8 cellular contexts compared by ENCODE assay signal in genomic region chr12:1691123-1692007, GRCh38. TPM values are rescaled to one million over a fixed set of nuclear protein-coding genes. Genes with fewer than 3 reads are reported as not detected.
A peak's percentile ranks its signal among the peaks of the same experiment; 100 is the strongest.
DNase-seq lines count a peak whose midpoint lies in the region; ATAC-seq and TF ChIP-seq lines count a peak whose summit lies in the region.

No MANE protein-coding gene starts in this region.

- no peaks in the 10 kb centered on the region for H3K9me3 Mint-ChIP-seq in HFFc6
- no peaks in the 10 kb centered on the region for H3K9me3 Mint-ChIP-seq in activated T-cell treated with anti-CD3 and anti-CD28 coated beads, Interleukin-2, amount 50 U/mL, for 72 hours

- H3K9ac ChIP-seq in parathyroid adenoma, result peak overlapping the region; percentile 93

- H2AFZ ChIP-seq in parathyroid adenoma, result peak overlapping the region; percentile 96

- H3K27ac Mint-ChIP-seq in HFFc6, result peak overlapping the region; percentile 99
- peak overlapping the region; percentile 86 for H3K27ac Mint-ChIP-seq in activated T-cell treated with anti-CD3 and anti-CD28 coated beads, Interleukin-2, amount 50 U/mL, for 72 hours

- no peaks in the 10 kb centered on the region; the same call in 1 of the 2 replicates for H3K27me3 Mint-ChIP-seq in HFFc6 (ENCODE audit: insufficient read depth)
- H3K27me3 Mint-ChIP-seq in activated T-cell treated with anti-CD3 and anti-CD28 coated beads, Interleukin-2, amount 50 U/mL, for 72 hours (ENCODE audit: low read depth), result no peaks in the 10 kb centered on the region

- H3K79me2 ChIP-seq in parathyroid adenoma, result peaks cover 15% of the 10 kb centered on the region

- H3K4me2 ChIP-seq in parathyroid adenoma (ENCODE audit: low read length), result peak overlapping the region; percentile 31

- H3K4me1 Mint-ChIP-seq in HFFc6 (ENCODE audit: low read depth), result peaks cover 45% of the 10 kb centered on the region
- peaks cover 69% of the 10 kb centered on the region for H3K4me1 Mint-ChIP-seq in activated T-cell treated with anti-CD3 and anti-CD28 coated beads, Interleukin-2, amount 50 U/mL, for 72 hours (ENCODE audit: low read depth)

- no peaks in the 10 kb centered on the region for H3K27me3 ChIP-seq in parathyroid adenoma (ENCODE audit: control insufficient read depth, insufficient read depth, low read length)

- no peaks in the 10 kb centered on the region for H3K36me3 ChIP-seq in parathyroid adenoma (ENCODE audit: control insufficient read depth, insufficient read depth, low read length)

- H3K4me3 Mint-ChIP-seq in HFFc6, result peak overlapping the region; percentile 97
- H3K4me3 Mint-ChIP-seq in activated T-cell treated with anti-CD3 and anti-CD28 coated beads, Interleukin-2, amount 50 U/mL, for 72 hours, result peak overlapping the region; percentile 90 to 97

- peaks cover 4% of the 10 kb centered on the region; the same call in 1 of the 2 replicates for H3K36me3 Mint-ChIP-seq in HFFc6 (ENCODE audit: low read depth)
- H3K36me3 Mint-ChIP-seq in activated T-cell treated with anti-CD3 and anti-CD28 coated beads, Interleukin-2, amount 50 U/mL, for 72 hours (ENCODE audit: insufficient read depth in 2 of 2), result peaks cover 0 to 3% of the 10 kb centered on the region in 2 donors

- no peak for TF ChIP-seq CTCF in HFFc6 (IDR thresholded peaks at IDR 0.05)
- TF ChIP-seq CTCF in parathyroid adenoma (IDR thresholded peaks at IDR 0.05), result no peak

- peak overlapping the region; percentile 62 for H3K4me3 ChIP-seq in parathyroid adenoma (ENCODE audit: low read depth, low read length)

- H3K4me1 ChIP-seq in parathyroid adenoma, result no peaks in the 10 kb centered on the region

- no peaks in the 10 kb centered on the region for H3K9me3 ChIP-seq in parathyroid adenoma (ENCODE audit: control insufficient read depth, low read length)

- peak; percentile 20 for DNase-seq in activated gamma-delta T cell treated with Interleukin-2 at 50 U/mL for 16 hours
- DNase-seq in activated gamma-delta T cell (lab: John Stamatoyannopoulos, UW), result no peak
- DNase-seq in HFFc6, result no peak
- peak; percentile 68 for DNase-seq in NCI-H1092 treated with DMSO at 0.1 percent for 48 hours (lab: John Stamatoyannopoulos, UW)
- DNase-seq in activated T-cell treated with anti-CD3 and anti-CD28 coated beads, Interleukin-2, amount 50 U/mL, for 72 hours, result peak; percentile 44 to 49
- peak; percentile 42 for DNase-seq in glomerular visceral epithelial cell (ENCODE audit: extremely low spot score)
- DNase-seq in NAMALWA (ENCODE audit: low spot score), result no peak

- H3K27ac ChIP-seq in parathyroid adenoma, result peak overlapping the region; percentile 85

- peak; percentile 45 to 52 for ATAC-seq in activated T-cell treated with anti-CD3 and anti-CD28 coated beads, Interleukin-2, amount 50 U/mL, for 72 hours (replicated peaks in 1 of 2)

RNA-seq across cellular contexts. Expression of gene ADIPOR2, which starts 0.5 kb away (rescaled TPM):
- 10 to 100 TPM; 38.9 to 50.1 (median 44.9) TPM for total RNA-seq in HFFc6 (2021; fragmentation: NEBNext Ultra II Directional; extraction: Animal tissue kit (Norgen Biotek cat#: 25700))
- 10 to 100 TPM; 37.0 to 43.5 TPM for total RNA-seq in activated T-cell treated with anti-CD3 and anti-CD28 coated beads, Interleukin-2, amount 50 U/mL, for 72 hours

Comparison
In these comparisons a context has a peak if more than half of its experiments do, and no peak if none do; other contexts are left out.
1. DNase-seq: peak in activated gamma-delta T cell treated with Interleukin-2 at 50 U/mL for 16 hours (single experiment), NCI-H1092 treated with DMSO at 0.1 percent for 48 hours (single experiment), activated T-cell treated with anti-CD3 and anti-CD28 coated beads, Interleukin-2, amount 50 U/mL, for 72 hours (2 of 2) and glomerular visceral epithelial cell (single experiment); none in activated gamma-delta T cell (single experiment), HFFc6 (single experiment) and NAMALWA (single experiment).